Comparison of ENCODE assay signal across 8 cellular contexts in genomic region chr7:102912742-102913141, GRCh38. TPM values are rescaled to one million over a fixed set of nuclear protein-coding genes. Genes with fewer than 3 reads are reported as not detected.
DNase-seq lines count a peak whose midpoint lies in the region; ATAC-seq and TF ChIP-seq lines count a peak whose summit lies in the region.

A gene with protein sequence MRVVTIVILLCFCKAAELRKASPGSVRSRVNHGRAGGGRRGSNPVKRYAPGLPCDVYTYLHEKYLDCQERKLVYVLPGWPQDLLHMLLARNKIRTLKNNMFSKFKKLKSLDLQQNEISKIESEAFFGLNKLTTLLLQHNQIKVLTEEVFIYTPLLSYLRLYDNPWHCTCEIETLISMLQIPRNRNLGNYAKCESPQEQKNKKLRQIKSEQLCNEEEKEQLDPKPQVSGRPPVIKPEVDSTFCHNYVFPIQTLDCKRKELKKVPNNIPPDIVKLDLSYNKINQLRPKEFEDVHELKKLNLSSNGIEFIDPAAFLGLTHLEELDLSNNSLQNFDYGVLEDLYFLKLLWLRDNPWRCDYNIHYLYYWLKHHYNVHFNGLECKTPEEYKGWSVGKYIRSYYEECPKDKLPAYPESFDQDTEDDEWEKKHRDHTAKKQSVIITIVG (plus strand): TSS chr7:102913000. CDS start chr7:102933914, 20,914 bp downstream.

- ATAC-seq in HG03097 (IDR thresholded peaks at IDR 0.05; ENCODE audit: low FRiP score, unreplicated experiment): no peak

- TF ChIP-seq CTCF in fibroblast of pulmonary artery (IDR thresholded peaks at IDR 0.05; ENCODE audit: low read length, missing control alignments): no peak

- peak within 1 kb of the TSS; percentile 74 for H3K4me3 ChIP-seq in fibroblast of pulmonary artery (replicated peaks; ENCODE audit: low read depth, low read length)

- peak; percentile 73 for DNase-seq in GF-D8 (lab: John Stamatoyannopoulos, UW)
- peak; percentile 86 for DNase-seq in NCI-H446 treated with DMSO at 0.1 percent for 48 hours (lab: John Stamatoyannopoulos, UW)
- peak; percentile 94 for DNase-seq in fibroblast of pulmonary artery (ENCODE audit: low read depth)
- DNase-seq in renal cortical epithelial cell (ENCODE audit: low read depth): peak; percentile 25
- DNase-seq in activated CD4-positive, CD25-positive, alpha-beta regulatory T cell treated with anti-CD3 and anti-CD28 coated beads, Interleukin-2, amount 50 U/mL, for 72 hours: no peak
- no peak for DNase-seq in activated naive CD4-positive, alpha-beta T cell (lab: John Stamatoyannopoulos, UW)
- DNase-seq in activated CD4-positive, alpha-beta T cell treated with anti-CD3 and anti-CD28 coated beads for 1 hour: no peak

RNA-seq across cellular contexts. Expression of the gene that starts here (rescaled TPM):
- 1.1 and 2.6 TPM in 2 replicates for total RNA-seq in renal cortical epithelial cell

Comparison
In these comparisons a context has a peak if more than half of its experiments do, and no peak if none do; other contexts are left out.
1. DNase-seq: peak in GF-D8 (single experiment), NCI-H446 treated with DMSO at 0.1 percent for 48 hours (single experiment), fibroblast of pulmonary artery (single experiment) and renal cortical epithelial cell (single experiment); none in activated CD4-positive, CD25-positive, alpha-beta regulatory T cell treated with anti-CD3 and anti-CD28 coated beads, Interleukin-2, amount 50 U/mL, for 72 hours (single experiment), activated naive CD4-positive, alpha-beta T cell (0 of 4) and activated CD4-positive, alpha-beta T cell treated with anti-CD3 and anti-CD28 coated beads for 1 hour (single experiment).